Comparison of ENCODE assay signal across 1 cellular context in the genomic region with DNA sequence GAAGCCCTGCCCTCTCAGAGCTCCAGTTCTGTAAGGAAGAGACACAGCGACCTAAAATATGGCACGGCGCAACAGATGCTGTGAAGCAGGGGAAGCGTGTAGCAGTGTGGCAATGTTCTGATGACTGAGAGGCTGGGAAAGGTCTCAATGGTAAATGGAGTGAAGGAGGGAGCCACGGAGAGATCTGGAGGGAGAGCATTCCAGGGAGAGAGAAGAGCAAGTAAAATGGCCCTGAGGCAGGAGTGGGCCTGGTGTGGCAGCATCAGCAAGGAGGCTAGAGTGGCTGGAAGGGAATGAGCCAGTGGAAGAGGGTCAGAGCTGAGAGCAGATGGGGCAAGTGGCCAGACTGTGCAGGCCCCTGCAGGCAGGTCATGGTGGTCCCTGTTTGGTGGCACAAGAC.
TF ChIP-seq lines count a peak whose summit lies in the region.

No MANE protein-coding gene starts in this region.

TF ChIP-seq in HepG2, 621 proteins besides CTCF, POLR2A, EP300 and RAD21:
- TF ChIP-seq, protein P1, sequence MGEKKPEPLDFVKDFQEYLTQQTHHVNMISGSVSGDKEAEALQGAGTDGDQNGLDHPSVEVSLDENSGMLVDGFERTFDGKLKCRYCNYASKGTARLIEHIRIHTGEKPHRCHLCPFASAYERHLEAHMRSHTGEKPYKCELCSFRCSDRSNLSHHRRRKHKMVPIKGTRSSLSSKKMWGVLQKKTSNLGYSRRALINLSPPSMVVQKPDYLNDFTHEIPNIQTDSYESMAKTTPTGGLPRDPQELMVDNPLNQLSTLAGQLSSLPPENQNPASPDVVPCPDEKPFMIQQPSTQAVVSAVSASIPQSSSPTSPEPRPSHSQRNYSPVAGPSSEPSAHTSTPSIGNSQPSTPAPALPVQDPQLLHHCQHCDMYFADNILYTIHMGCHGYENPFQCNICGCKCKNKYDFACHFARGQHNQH (CRISPR knock-in tag; IDR thresholded peaks at IDR 0.05) = no peak
- peak; percentile 67; the same call in 1 of the 2 replicates for TF ChIP-seq ZMYM3 (CRISPR knock-in tag; IDR thresholded peaks at IDR 0.05)
TF ChIP-seq in HepG2: peak in this region for 1.
